ENCODE assay signal across 17 cellular contexts in genomic region chr3:30633718-30634117, GRCh38. TPM values are rescaled to one million over a fixed set of nuclear protein-coding genes. Genes with fewer than 3 reads are reported as not detected.
DNase-seq lines count a peak whose midpoint lies in the region; ATAC-seq and TF ChIP-seq lines count a peak whose summit lies in the region.
"Had no signal": no experiment of that assay in that cellular context is flagged by ENCODE, and none has a peak within 500 bp of the region (broad histone marks: within the 10 kb centered on the region; RNA-seq: fewer than 3 reads in every experiment).

No MANE protein-coding gene starts in this region.

- CTCF ChIA-PET in A673 (lab: Charles Lee): no interaction called here

- POLR2A ChIA-PET in A673 (lab: Charles Lee; ENCODE audit: low non-redundant PET): no interaction called here
- POLR2A ChIA-PET in naive thymus-derived CD8-positive, alpha-beta T cell (lab: Charles Lee): interaction anchor here (1.2 to 17.8 kb wide), 5 partner anchors 10 to 33 kb away, joined by 4 to 307 read pairs (median 116); partner anchors contain the start of gene TGFBR2

- H3K27ac Mint-ChIP-seq in activated T-helper 1 cell treated with anti-CD3 and anti-CD28 coated beads, Interleukin-12 subunit alpha, Interleukin-12 subunit beta, Interleukin-2, Interleukin-4 antibody, amounts not matched to agents 30 ng/mL and 10 ng/mL and 1 ng/mL, durations not matched to agents 14 hours and 24 hours and 36 hours: peak overlapping the region; percentile 11
- peak overlapping the region; percentile 91 to 100 (median 96) for H3K27ac Mint-ChIP-seq in naive thymus-derived CD8-positive, alpha-beta T cell

- peak overlapping the region; percentile 36 to 96 (median 89); a peak in 20 of 22 replicates for H3K4me2 ChIP-seq in BLaER1 treated with 17β-estradiol and CSF1 and Interleukin-3, amounts not matched to agents 10 nM and 100 nM

- H3K27me3 ChIP-seq in A673 (replicated peaks; ENCODE audit: insufficient read depth, low read depth, low read length, poor library complexity) (no peaks in the 10 kb centered on the region), body of pancreas (no peaks in the 10 kb centered on the region)
- no peaks in the 10 kb centered on the region for H3K27me3 ChIP-seq in BLaER1 treated with 17β-estradiol and CSF1 and Interleukin-3, amounts not matched to agents 10 nM and 100 nM
- H3K27me3 ChIP-seq: suprapubic skin had no signal

- no peaks in the 10 kb centered on the region for H3K9me3 ChIP-seq in A673 (ENCODE audit: low read depth, low read length, poor library complexity, severe bottlenecking)
- H3K9me3 ChIP-seq in BLaER1 treated with 17β-estradiol and CSF1 and Interleukin-3, amounts not matched to agents 10 nM and 100 nM (replicated peaks in 1 of 11): peaks cover 0 to 11% (median 0%) of the 10 kb centered on the region in 11 experiments; a peak in 3 of 22 replicates
- no peaks in the 10 kb centered on the region for H3K9me3 ChIP-seq in body of pancreas
- H3K9me3 ChIP-seq: suprapubic skin had no signal

- WGBS in body of pancreas, 2 donors: 80 to 82% methylated on average over 3 of the region's 3 CpGs

- H3K9me3 Mint-ChIP-seq in activated T-helper 1 cell treated with anti-CD3 and anti-CD28 coated beads, Interleukin-12 subunit alpha, Interleukin-12 subunit beta, Interleukin-2, Interleukin-4 antibody, amounts not matched to agents 30 ng/mL and 10 ng/mL and 1 ng/mL, durations not matched to agents 14 hours and 24 hours and 36 hours: no peaks in the 10 kb centered on the region
- H3K9me3 Mint-ChIP-seq in naive thymus-derived CD8-positive, alpha-beta T cell: no peaks in the 10 kb centered on the region

- H3K4me1 ChIP-seq in A673 (ENCODE audit: insufficient read depth, low read length, poor library complexity, severe bottlenecking): peaks cover 72% of the 10 kb centered on the region
- peaks cover 93 to 100% (median 100%) of the 10 kb centered on the region in 10 experiments for H3K4me1 ChIP-seq in BLaER1 treated with 17β-estradiol and CSF1 and Interleukin-3, amounts not matched to agents 10 nM and 100 nM
- H3K4me1 ChIP-seq in body of pancreas: peaks cover 75% of the 10 kb centered on the region

- no peak for TF ChIP-seq POLR2A in body of pancreas (IDR thresholded peaks at IDR 0.05)

- intact Hi-C loops in A673 (cut with micrococcal nuclease; ENCODE audit: unreplicated experiment): no loop called here
- intact Hi-C loops in activated T-helper 1 cell treated with anti-CD3 and anti-CD28 coated beads, Interleukin-12 subunit alpha, Interleukin-12 subunit beta, Interleukin-2, Interleukin-4 antibody, amounts not matched to agents 30 ng/mL and 10 ng/mL and 1 ng/mL, durations not matched to agents 14 hours and 24 hours and 36 hours (cut with micrococcal nuclease): no loop called here
- intact Hi-C loops in body of pancreas (cut with DNase I): no loop called here

- no peaks in the 10 kb centered on the region for H3K27me3 Mint-ChIP-seq in activated T-helper 1 cell treated with anti-CD3 and anti-CD28 coated beads, Interleukin-12 subunit alpha, Interleukin-12 subunit beta, Interleukin-2, Interleukin-4 antibody, amounts not matched to agents 30 ng/mL and 10 ng/mL and 1 ng/mL, durations not matched to agents 14 hours and 24 hours and 36 hours (ENCODE audit: insufficient read depth)
- no peaks in the 10 kb centered on the region for H3K27me3 Mint-ChIP-seq in naive thymus-derived CD8-positive, alpha-beta T cell

- DNase-seq in A673 (ENCODE audit: low spot score): no peak
- no peak for DNase-seq in activated T-helper 1 cell treated with anti-CD3 and anti-CD28 coated beads, Interleukin-12 subunit alpha, Interleukin-12 subunit beta, Interleukin-2, Interleukin-4 antibody, amounts not matched to agents 30 ng/mL and 10 ng/mL and 1 ng/mL, durations not matched to agents 14 hours and 24 hours and 36 hours (ENCODE audit: low spot score)
- DNase-seq in naive thymus-derived CD8-positive, alpha-beta T cell: no peak
- DNase-seq in NAMALWA (ENCODE audit: low spot score): no peak
- no peak for DNase-seq in body of pancreas
- DNase-seq: activated CD4-positive, alpha-beta T cell treated with anti-CD3 and anti-CD28 coated beads for 4 hours; DMS79; head of caudate nucleus; islet precursor cell; NCI-H187 treated with DMSO at 0.1 percent for 48 hours; NCI-H510A; right cardiac atrium; SIG-M5; stimulated activated CD4-positive, alpha-beta T cell treated with anti-CD3 and anti-CD28 coated beads, Interleukin-1b, Interleukin-23, amount 100 ng/mL, for 48 hours had no signal

- H3K9ac ChIP-seq in BLaER1 treated with 17β-estradiol and CSF1 and Interleukin-3, amounts not matched to agents 10 nM and 100 nM: no peak overlapping the region

- H3K27ac ChIP-seq in A673 (ENCODE audit: low read depth, low read length, poor library complexity, severe bottlenecking): peak overlapping the region; percentile 52
- H3K27ac ChIP-seq in BLaER1 treated with 17β-estradiol and CSF1 and Interleukin-3, amounts not matched to agents 10 nM and 100 nM: peak overlapping the region in 6 of 11 experiments; percentile 3 to 64 (median 10); a peak in 9 of 22 replicates
- no peak overlapping the region for H3K27ac ChIP-seq in body of pancreas
- H3K27ac ChIP-seq: suprapubic skin had no signal

- peak overlapping the region; percentile 5 for H3K4me3 Mint-ChIP-seq in activated T-helper 1 cell treated with anti-CD3 and anti-CD28 coated beads, Interleukin-12 subunit alpha, Interleukin-12 subunit beta, Interleukin-2, Interleukin-4 antibody, amounts not matched to agents 30 ng/mL and 10 ng/mL and 1 ng/mL, durations not matched to agents 14 hours and 24 hours and 36 hours
- H3K4me3 Mint-ChIP-seq in naive thymus-derived CD8-positive, alpha-beta T cell: peak overlapping the region in 7 of 10 donors; percentile 12 to 87 (median 80)

- TF ChIP-seq CTCF in A673 (conservative IDR thresholded peaks at IDR 0.05; ENCODE audit: low read depth, low read length) (no peak), body of pancreas (IDR thresholded peaks at IDR 0.05) (no peak)

- peaks cover 0 to 72% (median 22%) of the 10 kb centered on the region in 11 experiments; a peak in 10 of 22 replicates for H4K20me1 ChIP-seq in BLaER1 treated with 17β-estradiol and CSF1 and Interleukin-3, amounts not matched to agents 10 nM and 100 nM

- no peak for ATAC-seq in naive thymus-derived CD8-positive, alpha-beta T cell
- no peak for ATAC-seq in GM21723 (IDR thresholded peaks at IDR 0.05; ENCODE audit: unreplicated experiment)
- no peak for ATAC-seq in body of pancreas
- ATAC-seq: right cardiac atrium had no signal

- no TSS peak for BruUV-seq in A673 (replicated peaks; lab: Mats Ljungman, UMichigan)

- peaks cover 57% of the 10 kb centered on the region for H3K36me3 Mint-ChIP-seq in activated T-helper 1 cell treated with anti-CD3 and anti-CD28 coated beads, Interleukin-12 subunit alpha, Interleukin-12 subunit beta, Interleukin-2, Interleukin-4 antibody, amounts not matched to agents 30 ng/mL and 10 ng/mL and 1 ng/mL, durations not matched to agents 14 hours and 24 hours and 36 hours (ENCODE audit: low read depth)
- peaks cover 10 to 70% (median 47%) of the 10 kb centered on the region in 3 donors for H3K36me3 Mint-ChIP-seq in naive thymus-derived CD8-positive, alpha-beta T cell

- H3K4me1 Mint-ChIP-seq in activated T-helper 1 cell treated with anti-CD3 and anti-CD28 coated beads, Interleukin-12 subunit alpha, Interleukin-12 subunit beta, Interleukin-2, Interleukin-4 antibody, amounts not matched to agents 30 ng/mL and 10 ng/mL and 1 ng/mL, durations not matched to agents 14 hours and 24 hours and 36 hours (ENCODE audit: low read depth): peaks cover 98% of the 10 kb centered on the region
- peaks cover 43 to 99% (median 94%) of the 10 kb centered on the region in 4 donors for H3K4me1 Mint-ChIP-seq in naive thymus-derived CD8-positive, alpha-beta T cell

- H3K4me3 ChIP-seq in A673 (ENCODE audit: low read depth, low read length, poor library complexity, severe bottlenecking) (no peak overlapping the region), body of pancreas (no peak overlapping the region)
- no peak overlapping the region for H3K4me3 ChIP-seq in BLaER1 treated with 17β-estradiol and CSF1 and Interleukin-3, amounts not matched to agents 10 nM and 100 nM
- H3K4me3 ChIP-seq: suprapubic skin had no signal

- H3K36me3 ChIP-seq in A673 (ENCODE audit: insufficient read depth, low read length, poor library complexity, severe bottlenecking): no peaks in the 10 kb centered on the region
- H3K36me3 ChIP-seq in BLaER1 treated with 17β-estradiol and CSF1 and Interleukin-3, amounts not matched to agents 10 nM and 100 nM: peaks cover 8 to 76% (median 53%) of the 10 kb centered on the region in 11 experiments; a peak in 18 of 22 replicates
- no peaks in the 10 kb centered on the region for H3K36me3 ChIP-seq in body of pancreas (replicated peaks in 1 of 2; ENCODE audit: insufficient read depth in 1 of 2, low read depth in 2 of 2)
- H3K36me3 ChIP-seq: suprapubic skin had no signal

RNA-seq across cellular contexts. Expression of gene TGFBR2, which starts 27.3 kb away (rescaled TPM):
- total RNA-seq in A673 (2021): 16.1 TPM in 2 replicates
- total RNA-seq in activated T-helper 1 cell treated with anti-CD3 and anti-CD28 coated beads, Interleukin-12 subunit alpha, Interleukin-12 subunit beta, Interleukin-2, Interleukin-4 antibody, amounts not matched to agents 30 ng/mL and 10 ng/mL and 1 ng/mL, durations not matched to agents 14 hours and 24 hours and 36 hours: 58.2 and 59.6 TPM in 2 replicates
- total RNA-seq in naive thymus-derived CD8-positive, alpha-beta T cell: 100 to 1,000 TPM; 260 to 268 TPM
- 100 to 1,000 TPM; 128 to 226 (median 131) TPM for polyA plus RNA-seq in naive thymus-derived CD8-positive, alpha-beta T cell
- total RNA-seq in body of pancreas: 100 to 1,000 TPM in 1 of 2 donors, 10 to 100 TPM in 1; 91.8 to 143 TPM

Comparison
In these comparisons a context has a peak if more than half of its experiments do, and no peak if none do; other contexts are left out.
1. H3K27ac ChIP-seq: peak in A673 (single experiment) and BLaER1 treated with 17β-estradiol and CSF1 and Interleukin-3, amounts not matched to agents 10 nM and 100 nM (6 of 11); none in body of pancreas (0 of 4).